ENCODE assay signal across 1 cellular context in the genomic region with DNA sequence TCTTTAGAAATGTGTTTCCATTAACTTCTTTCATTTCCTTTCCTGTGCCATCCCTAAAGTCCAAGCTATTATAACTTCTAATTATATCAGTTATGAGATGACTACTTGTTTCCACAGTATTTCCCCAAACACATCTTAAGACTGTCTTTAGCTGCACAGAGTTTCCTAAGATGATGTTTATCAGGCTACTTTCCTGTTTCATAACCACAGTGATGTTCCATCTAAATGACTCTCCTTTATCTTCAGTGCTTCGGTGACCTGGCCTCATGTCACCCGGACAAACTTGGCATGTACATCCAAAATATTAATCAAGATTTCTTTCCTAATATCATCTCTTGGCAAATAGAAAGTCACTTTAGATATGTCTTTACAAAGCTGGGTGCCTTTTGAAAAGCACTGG.
TF ChIP-seq lines count a peak whose summit lies in the region.

No MANE protein-coding gene starts in this region.

TF ChIP-seq in GM23338, 12 proteins besides CTCF, POLR2A, EP300 and RAD21 (continued from another document):
- TF ChIP-seq, protein P1, sequence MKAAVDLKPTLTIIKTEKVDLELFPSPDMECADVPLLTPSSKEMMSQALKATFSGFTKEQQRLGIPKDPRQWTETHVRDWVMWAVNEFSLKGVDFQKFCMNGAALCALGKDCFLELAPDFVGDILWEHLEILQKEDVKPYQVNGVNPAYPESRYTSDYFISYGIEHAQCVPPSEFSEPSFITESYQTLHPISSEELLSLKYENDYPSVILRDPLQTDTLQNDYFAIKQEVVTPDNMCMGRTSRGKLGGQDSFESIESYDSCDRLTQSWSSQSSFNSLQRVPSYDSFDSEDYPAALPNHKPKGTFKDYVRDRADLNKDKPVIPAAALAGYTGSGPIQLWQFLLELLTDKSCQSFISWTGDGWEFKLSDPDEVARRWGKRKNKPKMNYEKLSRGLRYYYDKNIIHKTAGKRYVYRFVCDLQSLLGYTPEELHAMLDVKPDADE (IDR thresholded peaks at IDR 0.05), result no peak
- TF ChIP-seq, protein P2, sequence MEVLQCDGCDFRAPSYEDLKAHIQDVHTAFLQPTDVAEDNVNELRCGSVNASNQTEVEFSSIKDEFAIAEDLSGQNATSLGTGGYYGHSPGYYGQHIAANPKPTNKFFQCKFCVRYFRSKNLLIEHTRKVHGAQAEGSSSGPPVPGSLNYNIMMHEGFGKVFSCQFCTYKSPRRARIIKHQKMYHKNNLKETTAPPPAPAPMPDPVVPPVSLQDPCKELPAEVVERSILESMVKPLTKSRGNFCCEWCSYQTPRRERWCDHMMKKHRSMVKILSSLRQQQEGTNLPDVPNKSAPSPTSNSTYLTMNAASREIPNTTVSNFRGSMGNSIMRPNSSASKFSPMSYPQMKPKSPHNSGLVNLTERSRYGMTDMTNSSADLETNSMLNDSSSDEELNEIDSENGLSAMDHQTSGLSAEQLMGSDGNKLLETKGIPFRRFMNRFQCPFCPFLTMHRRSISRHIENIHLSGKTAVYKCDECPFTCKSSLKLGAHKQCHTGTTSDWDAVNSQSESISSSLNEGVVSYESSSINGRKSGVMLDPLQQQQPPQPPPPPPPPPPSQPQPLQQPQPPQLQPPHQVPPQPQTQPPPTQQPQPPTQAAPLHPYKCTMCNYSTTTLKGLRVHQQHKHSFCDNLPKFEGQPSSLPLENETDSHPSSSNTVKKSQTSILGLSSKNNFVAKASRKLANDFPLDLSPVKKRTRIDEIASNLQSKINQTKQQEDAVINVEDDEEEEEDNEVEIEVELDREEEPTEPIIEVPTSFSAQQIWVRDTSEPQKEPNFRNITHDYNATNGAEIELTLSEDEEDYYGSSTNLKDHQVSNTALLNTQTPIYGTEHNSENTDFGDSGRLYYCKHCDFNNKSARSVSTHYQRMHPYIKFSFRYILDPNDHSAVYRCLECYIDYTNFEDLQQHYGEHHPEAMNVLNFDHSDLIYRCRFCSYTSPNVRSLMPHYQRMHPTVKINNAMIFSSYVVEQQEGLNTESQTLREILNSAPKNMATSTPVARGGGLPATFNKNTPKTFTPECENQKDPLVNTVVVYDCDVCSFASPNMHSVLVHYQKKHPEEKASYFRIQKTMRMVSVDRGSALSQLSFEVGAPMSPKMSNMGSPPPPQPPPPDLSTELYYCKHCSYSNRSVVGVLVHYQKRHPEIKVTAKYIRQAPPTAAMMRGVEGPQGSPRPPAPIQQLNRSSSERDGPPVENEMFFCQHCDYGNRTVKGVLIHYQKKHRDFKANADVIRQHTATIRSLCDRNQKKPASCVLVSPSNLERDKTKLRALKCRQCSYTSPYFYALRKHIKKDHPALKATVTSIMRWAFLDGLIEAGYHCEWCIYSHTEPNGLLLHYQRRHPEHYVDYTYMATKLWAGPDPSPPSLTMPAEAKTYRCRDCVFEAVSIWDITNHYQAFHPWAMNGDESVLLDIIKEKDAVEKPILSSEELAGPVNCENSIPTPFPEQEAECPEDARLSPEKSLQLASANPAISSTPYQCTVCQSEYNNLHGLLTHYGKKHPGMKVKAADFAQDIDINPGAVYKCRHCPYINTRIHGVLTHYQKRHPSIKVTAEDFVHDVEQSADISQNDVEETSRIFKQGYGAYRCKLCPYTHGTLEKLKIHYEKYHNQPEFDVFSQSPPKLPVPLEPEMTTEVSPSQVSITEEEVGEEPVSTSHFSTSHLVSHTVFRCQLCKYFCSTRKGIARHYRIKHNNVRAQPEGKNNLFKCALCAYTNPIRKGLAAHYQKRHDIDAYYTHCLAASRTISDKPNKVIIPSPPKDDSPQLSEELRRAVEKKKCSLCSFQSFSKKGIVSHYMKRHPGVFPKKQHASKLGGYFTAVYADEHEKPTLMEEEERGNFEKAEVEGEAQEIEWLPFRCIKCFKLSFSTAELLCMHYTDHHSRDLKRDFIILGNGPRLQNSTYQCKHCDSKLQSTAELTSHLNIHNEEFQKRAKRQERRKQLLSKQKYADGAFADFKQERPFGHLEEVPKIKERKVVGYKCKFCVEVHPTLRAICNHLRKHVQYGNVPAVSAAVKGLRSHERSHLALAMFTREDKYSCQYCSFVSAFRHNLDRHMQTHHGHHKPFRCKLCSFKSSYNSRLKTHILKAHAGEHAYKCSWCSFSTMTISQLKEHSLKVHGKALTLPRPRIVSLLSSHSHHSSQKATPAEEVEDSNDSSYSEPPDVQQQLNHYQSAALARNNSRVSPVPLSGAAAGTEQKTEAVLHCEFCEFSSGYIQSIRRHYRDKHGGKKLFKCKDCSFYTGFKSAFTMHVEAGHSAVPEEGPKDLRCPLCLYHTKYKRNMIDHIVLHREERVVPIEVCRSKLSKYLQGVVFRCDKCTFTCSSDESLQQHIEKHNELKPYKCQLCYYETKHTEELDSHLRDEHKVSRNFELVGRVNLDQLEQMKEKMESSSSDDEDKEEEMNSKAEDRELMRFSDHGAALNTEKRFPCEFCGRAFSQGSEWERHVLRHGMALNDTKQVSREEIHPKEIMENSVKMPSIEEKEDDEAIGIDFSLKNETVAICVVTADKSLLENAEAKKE (CRISPR knock-in tag; IDR thresholded peaks at IDR 0.05), result no peak
- TF ChIP-seq, protein P3, sequence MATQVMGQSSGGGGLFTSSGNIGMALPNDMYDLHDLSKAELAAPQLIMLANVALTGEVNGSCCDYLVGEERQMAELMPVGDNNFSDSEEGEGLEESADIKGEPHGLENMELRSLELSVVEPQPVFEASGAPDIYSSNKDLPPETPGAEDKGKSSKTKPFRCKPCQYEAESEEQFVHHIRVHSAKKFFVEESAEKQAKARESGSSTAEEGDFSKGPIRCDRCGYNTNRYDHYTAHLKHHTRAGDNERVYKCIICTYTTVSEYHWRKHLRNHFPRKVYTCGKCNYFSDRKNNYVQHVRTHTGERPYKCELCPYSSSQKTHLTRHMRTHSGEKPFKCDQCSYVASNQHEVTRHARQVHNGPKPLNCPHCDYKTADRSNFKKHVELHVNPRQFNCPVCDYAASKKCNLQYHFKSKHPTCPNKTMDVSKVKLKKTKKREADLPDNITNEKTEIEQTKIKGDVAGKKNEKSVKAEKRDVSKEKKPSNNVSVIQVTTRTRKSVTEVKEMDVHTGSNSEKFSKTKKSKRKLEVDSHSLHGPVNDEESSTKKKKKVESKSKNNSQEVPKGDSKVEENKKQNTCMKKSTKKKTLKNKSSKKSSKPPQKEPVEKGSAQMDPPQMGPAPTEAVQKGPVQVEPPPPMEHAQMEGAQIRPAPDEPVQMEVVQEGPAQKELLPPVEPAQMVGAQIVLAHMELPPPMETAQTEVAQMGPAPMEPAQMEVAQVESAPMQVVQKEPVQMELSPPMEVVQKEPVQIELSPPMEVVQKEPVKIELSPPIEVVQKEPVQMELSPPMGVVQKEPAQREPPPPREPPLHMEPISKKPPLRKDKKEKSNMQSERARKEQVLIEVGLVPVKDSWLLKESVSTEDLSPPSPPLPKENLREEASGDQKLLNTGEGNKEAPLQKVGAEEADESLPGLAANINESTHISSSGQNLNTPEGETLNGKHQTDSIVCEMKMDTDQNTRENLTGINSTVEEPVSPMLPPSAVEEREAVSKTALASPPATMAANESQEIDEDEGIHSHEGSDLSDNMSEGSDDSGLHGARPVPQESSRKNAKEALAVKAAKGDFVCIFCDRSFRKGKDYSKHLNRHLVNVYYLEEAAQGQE (IDR thresholded peaks at IDR 0.05; ENCODE audit: unreplicated experiment), result no peak
- TF ChIP-seq POLR2AphosphoS5 (IDR thresholded peaks at IDR 0.05; ENCODE audit: low read depth) (no peak), EZH2 (IDR thresholded peaks at IDR 0.05; ENCODE audit: low read depth, unreplicated experiment) (no peak), STAT1 (IDR thresholded peaks at IDR 0.05; ENCODE audit: unreplicated experiment) (no peak), ZNF331 (CRISPR knock-in tag; IDR thresholded peaks at IDR 0.05; ENCODE audit: low read depth) (no peak), CREB1 (CRISPR knock-in tag; IDR thresholded peaks at IDR 0.05; ENCODE audit: low read depth) (no peak), JUNB (IDR thresholded peaks at IDR 0.05; ENCODE audit: unreplicated experiment) (no peak), EZH2phosphoT487 (IDR thresholded peaks at IDR 0.05; ENCODE audit: unreplicated experiment) (no peak)
